ENCODE assay signal across 8 cellular contexts in genomic region chr1:31617917-31618746, GRCh38. TPM values are rescaled to one million over a fixed set of nuclear protein-coding genes. Genes with fewer than 3 reads are reported as not detected.
DNase-seq lines count a peak whose midpoint lies in the region; ATAC-seq and TF ChIP-seq lines count a peak whose summit lies in the region.

No MANE protein-coding gene starts in this region.

- peak; percentile 77 for TF ChIP-seq CTCF in mucosa of descending colon (IDR thresholded peaks at IDR 0.05)

- H3K4me3 ChIP-seq in MG63 (peak overlapping the region; percentile 49), mucosa of descending colon (no peak overlapping the region), subcutaneous abdominal adipose tissue (ENCODE audit: low read depth in 1 of 5, low read length in 5 of 5) (peak overlapping the region in 4 of 5 donors; percentile 30 to 60 (median 56))

- no peaks in the 10 kb centered on the region for H3K9me3 ChIP-seq in MG63
- H3K9me3 ChIP-seq in mucosa of descending colon, result no peaks in the 10 kb centered on the region
- no peaks in the 10 kb centered on the region for H3K9me3 ChIP-seq in subcutaneous abdominal adipose tissue (ENCODE audit: control insufficient read depth in 5 of 5, low read length in 5 of 5)

- intact Hi-C loops in mucosa of descending colon (cut with DNase I, micrococcal nuclease), result no loop called here

- ATAC-seq in activated CD4-positive, CD25-positive, alpha-beta regulatory T cell treated with anti-CD3 and anti-CD28 coated beads, Interleukin-2, amount 50 U/mL, for 24 hours, result peak; percentile 63 to 69
- ATAC-seq in mucosa of descending colon (peak; percentile 72), HG03159 (IDR thresholded peaks at IDR 0.05; ENCODE audit: unreplicated experiment) (no peak)

- H3K36me3 ChIP-seq in MG63 (no peaks in the 10 kb centered on the region), mucosa of descending colon (ENCODE audit: low read depth) (no peaks in the 10 kb centered on the region), subcutaneous abdominal adipose tissue (ENCODE audit: control insufficient read depth in 5 of 5, insufficient read depth in 5 of 5, low read length in 5 of 5) (no peaks in the 10 kb centered on the region)

- no peak overlapping the region for H3K27ac ChIP-seq in subcutaneous abdominal adipose tissue (ENCODE audit: low read depth, low read length)

- DNase-seq in DMS 273 (lab: John Stamatoyannopoulos, UW; ENCODE audit: unreplicated experiment), result peak; percentile 81
- DNase-seq in DMS 273 treated with DMSO at 0.1 percent for 48 hours (lab: John Stamatoyannopoulos, UW), result no peak
- peak; percentile 39 for DNase-seq in MG63
- DNase-seq in ecto neural progenitor cell (ENCODE audit: low spot score), result peak; percentile 86
- peak in 2 of 3 donors; percentile 54 to 64 for DNase-seq in mucosa of descending colon

- H3K4me1 ChIP-seq in mucosa of descending colon (ENCODE audit: low read depth) (peaks cover 6% of the 10 kb centered on the region), subcutaneous abdominal adipose tissue (ENCODE audit: control insufficient read depth in 5 of 5, insufficient read depth in 5 of 5, low read length in 5 of 5) (peaks cover 1 to 37% (median 14%) of the 10 kb centered on the region in 5 donors)

- H3K9ac ChIP-seq in subcutaneous abdominal adipose tissue (ENCODE audit: low read length in 5 of 5), result peak overlapping the region in 2 of 5 donors; percentile 34 to 44

- H3K27me3 ChIP-seq in MG63 (no peaks in the 10 kb centered on the region), subcutaneous abdominal adipose tissue (ENCODE audit: control insufficient read depth in 5 of 5, insufficient read depth in 4 of 5, low read length in 5 of 5) (peaks cover 5 to 25% (median 14%) of the 10 kb centered on the region in 5 donors)

RNA-seq across cellular contexts. Expression of gene HCRTR1, which starts 0.6 kb away (rescaled TPM):
- not detected in 2 replicates for total RNA-seq in MG63 (2014; rRNA removed; shearing (Covaris generic); ENCODE audit: low replicate concordance)
- not detected for total RNA-seq in mucosa of descending colon

RNA-seq across cellular contexts. Expression of gene PEF1, which starts 26.5 kb away (rescaled TPM):
- 42.5 and 96.9 TPM in 2 replicates for total RNA-seq in MG63 (2014; rRNA removed; shearing (Covaris generic); ENCODE audit: low replicate concordance)
- total RNA-seq in mucosa of descending colon, result 10 to 100 TPM; 47.5 to 54.5 (median 52.9) TPM

RNA-seq across cellular contexts. Expression of gene TINAGL1, which starts 41.8 kb away (rescaled TPM):
- total RNA-seq in MG63 (2014; rRNA removed; shearing (Covaris generic); ENCODE audit: low replicate concordance), result 1.1 TPM in 1 of 2 replicates, not detected in the other
- total RNA-seq in mucosa of descending colon, result 100 to 1,000 TPM; 104 to 169 (median 148) TPM

Comparison
In these comparisons a context has a peak if more than half of its experiments do, and no peak if none do; other contexts are left out.
1. RNA of gene TINAGL1, which starts 41.8 kb away (total RNA-seq): 104 to 169 TPM in mucosa of descending colon; 1.1 TPM in MG63; every median in the first group is over 10 times any median in the second.